Comparison of ENCODE assay signal across 8 cellular contexts in genomic region chr10:102242118-102242485, GRCh38. TPM values are rescaled to one million over a fixed set of nuclear protein-coding genes. Genes with fewer than 3 reads are reported as not detected.
DNase-seq lines count a peak whose midpoint lies in the region; ATAC-seq and TF ChIP-seq lines count a peak whose summit lies in the region.

No MANE protein-coding gene starts in this region.

- H3K4me3 ChIP-seq in CD4-positive, alpha-beta memory T cell (ENCODE audit: low read length in 2 of 2): peak overlapping the region; percentile 27 to 57
- H3K4me3 ChIP-seq in OCI-LY7 (ENCODE audit: low read depth, low read length, poor library complexity, severe bottlenecking) (no peak overlapping the region), epithelial cell of esophagus (ENCODE audit: low read length) (peak overlapping the region; percentile 59)

- peaks cover 7% of the 10 kb centered on the region; the same call in 1 of the 2 replicates for H4K20me1 ChIP-seq in OCI-LY7 (ENCODE audit: insufficient read depth, low read length)

- peaks cover 3 to 16% of the 10 kb centered on the region in 2 donors for H3K27me3 Mint-ChIP-seq in CD4-positive, alpha-beta memory T cell
- peaks cover 30% of the 10 kb centered on the region for H3K27me3 Mint-ChIP-seq in osteocyte (ENCODE audit: unreplicated experiment)

- H3K9me3 ChIP-seq in CD4-positive, alpha-beta memory T cell (ENCODE audit: control insufficient read depth in 1 of 2, low read length in 2 of 2): no peaks in the 10 kb centered on the region
- no peaks in the 10 kb centered on the region for H3K9me3 ChIP-seq in OCI-LY7 (ENCODE audit: low read length)

- POLR2A ChIA-PET in CD4-positive, alpha-beta memory T cell (lab: Charles Lee; ENCODE audit: partially characterized antibody): no interaction called here
- POLR2A ChIA-PET in OCI-LY7 (lab: Charles Lee): interaction anchor here (0.6 to 1.0 kb wide), 2 partner anchors 30 to 37 kb away, joined by 3 to 5 read pairs; no protein-coding TSS in a partner anchor

- peaks cover 38% of the 10 kb centered on the region for H3K4me1 ChIP-seq in CD4-positive, alpha-beta memory T cell (ENCODE audit: insufficient read depth, low read length)
- peaks cover 17% of the 10 kb centered on the region for H3K4me1 ChIP-seq in OCI-LY7 (ENCODE audit: insufficient read depth, low read length, poor library complexity, severe bottlenecking)

- no peaks in the 10 kb centered on the region for H3K36me3 ChIP-seq in CD4-positive, alpha-beta memory T cell (ENCODE audit: insufficient read depth, low read length)
- H3K36me3 ChIP-seq in OCI-LY7 (ENCODE audit: insufficient read depth, low read length): no peaks in the 10 kb centered on the region

- DNase-seq in CD4-positive, alpha-beta memory T cell: peak in 1 of 5 donors; percentile 9
- DNase-seq in OCI-LY7 (ENCODE audit: low spot score) (no peak), epithelial cell of esophagus (ENCODE audit: low read depth) (no peak), osteocyte (ENCODE audit: extremely low spot score, unreplicated experiment) (no peak), inferior parietal cortex (ENCODE audit: extremely low spot score) (no peak), NCI-H146 treated with DMSO at 0.1 percent for 48 hours (lab: John Stamatoyannopoulos, UW; ENCODE audit: unreplicated experiment) (no peak), AG20443 (ENCODE audit: low spot score) (no peak)

- peaks cover 6% of the 10 kb centered on the region for H3K27me3 ChIP-seq in CD4-positive, alpha-beta memory T cell (ENCODE audit: insufficient read depth, low read length)

- peak overlapping the region; percentile 7; the same call in 1 of the 2 replicates for H2AFZ ChIP-seq in OCI-LY7 (ENCODE audit: low read length)

- no peak for TF ChIP-seq CTCF in OCI-LY7 (conservative IDR thresholded peaks at IDR 0.05; ENCODE audit: low read length)
- TF ChIP-seq CTCF in epithelial cell of esophagus (IDR thresholded peaks at IDR 0.05; ENCODE audit: insufficient read depth, low read depth, low read length, missing control alignments): no peak
- TF ChIP-seq CTCF in osteocyte (IDR thresholded peaks at IDR 0.05): no peak

- peak overlapping the region; percentile 81 to 92 (median 88) for H3K4me3 Mint-ChIP-seq in CD4-positive, alpha-beta memory T cell
- peak overlapping the region; percentile 85 for H3K4me3 Mint-ChIP-seq in osteocyte (ENCODE audit: unreplicated experiment)

- intact Hi-C loops in CD4-positive, alpha-beta memory T cell (cut with micrococcal nuclease): no loop called here
- intact Hi-C loops in OCI-LY7 (cut with micrococcal nuclease; ENCODE audit: unreplicated experiment): no loop called here

- peaks cover 16% of the 10 kb centered on the region for H3K79me2 ChIP-seq in OCI-LY7 (ENCODE audit: insufficient read depth, low read depth, low read length)

- ATAC-seq in GM19351 (IDR thresholded peaks at IDR 0.05; ENCODE audit: unreplicated experiment): no peak

- BruUV-seq in OCI-LY7 (replicated peaks; lab: Mats Ljungman, UMichigan): no TSS peak

- CTCF ChIA-PET in CD4-positive, alpha-beta memory T cell (lab: Charles Lee; ENCODE audit: partially characterized antibody): interaction anchor here (1.2 to 3.1 kb wide), 2 partner anchors 11 to 12 kb away, joined by 3 to 32 read pairs; no protein-coding TSS in a partner anchor
- CTCF ChIA-PET in OCI-LY7 (lab: Charles Lee; ENCODE audit: unreplicated experiment): no interaction called here

- H3K4me1 Mint-ChIP-seq in CD4-positive, alpha-beta memory T cell: peaks cover 28 to 45% (median 32%) of the 10 kb centered on the region in 4 donors
- peaks cover 30% of the 10 kb centered on the region for H3K4me1 Mint-ChIP-seq in osteocyte (ENCODE audit: unreplicated experiment)

- peak overlapping the region in 4 of 7 donors; percentile 1 to 90 (median 50) for H3K27ac Mint-ChIP-seq in CD4-positive, alpha-beta memory T cell
- peak overlapping the region; percentile 57 for H3K27ac Mint-ChIP-seq in osteocyte (ENCODE audit: unreplicated experiment)

- H3K9me3 Mint-ChIP-seq in CD4-positive, alpha-beta memory T cell: no peaks in the 10 kb centered on the region
- no peaks in the 10 kb centered on the region for H3K9me3 Mint-ChIP-seq in osteocyte (ENCODE audit: unreplicated experiment)

- no peak overlapping the region for H3K27ac ChIP-seq in CD4-positive, alpha-beta memory T cell (ENCODE audit: low read depth, low read length)
- H3K27ac ChIP-seq in OCI-LY7 (ENCODE audit: low read depth, low read length, poor library complexity, severe bottlenecking): no peak overlapping the region

- no peaks in the 10 kb centered on the region for H3K9me2 ChIP-seq in OCI-LY7 (ENCODE audit: insufficient read depth, low read length)

- peaks cover 0 to 5% of the 10 kb centered on the region in 2 donors for H3K36me3 Mint-ChIP-seq in CD4-positive, alpha-beta memory T cell
- no peaks in the 10 kb centered on the region for H3K36me3 Mint-ChIP-seq in osteocyte (ENCODE audit: unreplicated experiment)

- H3K4me2 ChIP-seq in OCI-LY7 (ENCODE audit: low read length): 0 out of 2 replicates have a peak overlapping the region, but pooled peaks have one; percentile 52

RNA-seq across cellular contexts. Expression of gene PITX3, which starts 0.8 kb away (rescaled TPM):
- not detected for total RNA-seq in CD4-positive, alpha-beta memory T cell
- polyA plus RNA-seq in CD4-positive, alpha-beta memory T cell: not detected
- total RNA-seq in OCI-LY7 (2014; rRNA removed; shearing (Covaris generic)): not detected in 2 replicates
- not detected in 2 replicates for total RNA-seq in OCI-LY7 (2022)
- 0.31 TPM in 1 of 2 replicates, not detected in the other for total RNA-seq in osteocyte

RNA-seq across cellular contexts. Expression of gene GBF1, which starts 3.2 kb away (rescaled TPM):
- 10 to 100 TPM; 39.6 to 44.7 TPM for total RNA-seq in CD4-positive, alpha-beta memory T cell
- polyA plus RNA-seq in CD4-positive, alpha-beta memory T cell: 10 to 100 TPM in 1 of 2 donors, 1 to 10 TPM in 1; 3.1 to 23.9 TPM
- total RNA-seq in OCI-LY7 (2014; rRNA removed; shearing (Covaris generic)): 13.8 and 17.8 TPM in 2 replicates
- total RNA-seq in OCI-LY7 (2022) (33.4 and 36.9 TPM in 2 replicates), osteocyte (58.7 and 59.9 TPM in 2 replicates)

RNA-seq across cellular contexts. Expression of gene ELOVL3, which starts 16.0 kb away (rescaled TPM):
- total RNA-seq in CD4-positive, alpha-beta memory T cell: not detected
- not detected for polyA plus RNA-seq in CD4-positive, alpha-beta memory T cell
- total RNA-seq in OCI-LY7 (2014; rRNA removed; shearing (Covaris generic)): 0.62 TPM in 1 of 2 replicates, not detected in the other
- total RNA-seq in OCI-LY7 (2022): 0.48 TPM in 1 of 2 replicates, not detected in the other
- total RNA-seq in osteocyte: not detected in 2 replicates
